ENCODE assay signal across 31 cellular contexts in the genomic region with DNA sequence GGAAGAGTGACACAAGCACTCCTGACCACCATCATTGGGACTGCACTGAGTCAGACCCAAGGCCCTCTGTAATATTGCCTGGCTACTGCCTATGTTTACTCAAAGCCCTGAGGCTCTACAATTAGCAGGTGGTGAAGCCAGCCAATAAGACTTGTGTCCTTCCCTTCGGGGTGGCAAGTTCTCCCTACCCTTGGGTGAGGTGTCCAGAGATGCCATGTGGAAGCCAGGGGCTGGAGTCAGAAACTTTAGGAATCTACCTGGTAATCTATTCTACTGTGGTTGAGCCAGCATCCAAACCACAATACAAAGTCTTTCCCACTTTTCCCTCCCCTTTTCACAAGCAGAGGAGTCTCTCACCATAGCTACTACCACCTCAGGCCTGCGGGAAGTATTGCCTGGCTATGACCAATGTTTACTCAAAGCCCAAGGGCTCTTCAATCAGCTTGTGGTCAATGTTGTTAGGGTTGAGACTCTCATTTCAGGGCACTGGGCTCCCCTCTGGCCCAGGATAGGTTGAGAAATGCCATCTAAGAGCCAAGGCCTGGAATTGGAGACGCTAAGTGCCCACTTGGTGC. TPM values are rescaled to one million over a fixed set of nuclear protein-coding genes. Genes with fewer than 3 reads are reported as not detected.
DNase-seq lines count a peak whose midpoint lies in the region; ATAC-seq, FAIRE-seq and TF ChIP-seq lines count a peak whose summit lies in the region.
"Had no signal": no experiment of that assay in that cellular context is flagged by ENCODE, and none has a peak within 500 bp of the region (broad histone marks: within the 10 kb centered on the region; RNA-seq: fewer than 3 reads in every experiment).

No MANE protein-coding gene starts in this region.

- H3K36me3 ChIP-seq in astrocyte (ENCODE audit: insufficient read depth, low read length) (no peaks in the 10 kb centered on the region), left lung (no peaks in the 10 kb centered on the region), uterus (no peaks in the 10 kb centered on the region)
- H3K36me3 ChIP-seq: BE2C, tibial artery had no signal

- TF ChIP-seq CTCF in C4-2B (conservative IDR thresholded peaks at IDR 0.05) (no peak), astrocyte (IDR thresholded peaks at IDR 0.05; ENCODE audit: insufficient read depth, low read depth, low read length) (no peak), left lung (IDR thresholded peaks at IDR 0.05) (no peak), uterus (IDR thresholded peaks at IDR 0.05) (no peak)

- peak; percentile 74 for DNase-seq in HT1080 (ENCODE audit: low read depth)
- peak; percentile 30 for DNase-seq in astrocyte (ENCODE audit: low read depth)
- DNase-seq in left lung = peak in 1 of 2 donors; percentile 66
- DNase-seq in NCI-H1436 (lab: John Stamatoyannopoulos, UW) = no peak
- no peak for DNase-seq in uterus
- no peak for DNase-seq in NCI-H2107 (lab: John Stamatoyannopoulos, UW)
- DNase-seq: ACHN; activated CD4-positive, alpha-beta memory T cell treated with anti-CD3 and anti-CD28 coated beads for 36 hours; activated CD8-positive, alpha-beta memory T cell treated with anti-CD3 and anti-CD28 coated beads, Interleukin-2, amount 50 U/mL, for 4 hours; BE2C; central memory CD4-positive, alpha-beta T cell; islet precursor cell; KG1; MV-4-11; NCI-H146; NCI-H774; stimulated activated naive CD8-positive, alpha-beta T cell treated with anti-CD3 and anti-CD28 coated beads, Interleukin-15, amount 100 ng/mL, for 72 hours; T-helper 1 cell; tibial artery had no signal

- H3K79me2 ChIP-seq in astrocyte (ENCODE audit: insufficient read depth, low read length) = no peaks in the 10 kb centered on the region

- H3K4me3 Mint-ChIP-seq in astrocyte (ENCODE audit: unreplicated experiment) = no peak overlapping the region
- H3K4me3 Mint-ChIP-seq: activated CD4-positive, alpha-beta memory T cell treated with anti-CD3 and anti-CD28 coated beads for 36 hours; natural killer cell treated with Interleukin-12 subunit alpha and Interleukin-12 subunit beta and Interleukin-15 and Interleukin-18, amount 100 ng/mL, for 72 hours; stimulated activated naive CD8-positive, alpha-beta T cell treated with anti-CD3 and anti-CD28 coated beads, Interleukin-15, amount 100 ng/mL, for 72 hours had no signal

- no peaks in the 10 kb centered on the region for H3K4me1 Mint-ChIP-seq in astrocyte (ENCODE audit: low read depth, unreplicated experiment)
- H3K4me1 Mint-ChIP-seq: stimulated activated naive CD8-positive, alpha-beta T cell treated with anti-CD3 and anti-CD28 coated beads, Interleukin-15, amount 100 ng/mL, for 72 hours had no signal

- H3K27ac ChIP-seq in C4-2B (peak overlapping the region; percentile 80), astrocyte (ENCODE audit: low read depth, low read length) (no peak overlapping the region), left lung (peak overlapping the region in 1 of 2 donors; percentile 60), uterus (no peak overlapping the region)
- H3K27ac ChIP-seq: tibial artery had no signal

- no peak for FAIRE-seq in astrocyte (lab: Jason Lieb, UNC)
- FAIRE-seq: endometrium, GM18507, TTC549 had no signal

- H2AFZ ChIP-seq in astrocyte (ENCODE audit: low read depth, low read length) = no peak overlapping the region

- H3K9me3 ChIP-seq in astrocyte (ENCODE audit: insufficient read depth, low read depth, low read length) (no peaks in the 10 kb centered on the region), left lung (no peaks in the 10 kb centered on the region), uterus (no peaks in the 10 kb centered on the region)
- H3K9me3 ChIP-seq: BE2C, tibial artery had no signal

- H3K9ac ChIP-seq in astrocyte (ENCODE audit: low read length) = no peak overlapping the region

- intact Hi-C loops in left lung (cut with DNase I) (no loop called here), uterus (cut with DNase I; ENCODE audit: low total_unique reads) (no loop called here)

- H3K4me1 ChIP-seq in astrocyte (ENCODE audit: insufficient read depth, low read length) = no peaks in the 10 kb centered on the region
- H3K4me1 ChIP-seq in left lung = peaks cover 8 to 48% of the 10 kb centered on the region in 2 donors
- no peaks in the 10 kb centered on the region for H3K4me1 ChIP-seq in uterus
- H3K4me1 ChIP-seq: BE2C, tibial artery had no signal

- H3K4me2 ChIP-seq in astrocyte (ENCODE audit: low read length) = no peak overlapping the region

- H3K36me3 Mint-ChIP-seq in astrocyte (ENCODE audit: low read depth, unreplicated experiment) = no peaks in the 10 kb centered on the region

- H3K9me3 Mint-ChIP-seq in astrocyte (ENCODE audit: unreplicated experiment) = no peaks in the 10 kb centered on the region
- H3K9me3 Mint-ChIP-seq: activated CD4-positive, alpha-beta memory T cell treated with anti-CD3 and anti-CD28 coated beads for 36 hours; natural killer cell treated with Interleukin-12 subunit alpha and Interleukin-12 subunit beta and Interleukin-15 and Interleukin-18, amount 100 ng/mL, for 72 hours had no signal

- no peak overlapping the region for H3K4me3 ChIP-seq in astrocyte (ENCODE audit: insufficient read depth, low read depth, low read length)
- H3K4me3 ChIP-seq in left lung = no peak overlapping the region
- no peak overlapping the region for H3K4me3 ChIP-seq in uterus
- H3K4me3 ChIP-seq: tibial artery had no signal

- ATAC-seq in left lung (peak; percentile 83), GM21786 (IDR thresholded peaks at IDR 0.05; ENCODE audit: unreplicated experiment) (no peak)
- ATAC-seq: activated CD4-positive, CD25-positive, alpha-beta regulatory T cell treated with anti-CD3 and anti-CD28 coated beads, Interleukin-2, amount 50 U/mL, for 24 hours; activated naive CD4-positive, alpha-beta T cell treated with anti-CD3 and anti-CD28 coated beads, Interleukin-2, amount 50 U/mL, for 72 hours; natural killer cell treated with Interleukin-12 subunit alpha and Interleukin-12 subunit beta and Interleukin-15 and Interleukin-18, amount 100 ng/mL, for 72 hours; stimulated activated naive CD8-positive, alpha-beta T cell treated with anti-CD3 and anti-CD28 coated beads, Interleukin-15, amount 100 ng/mL, for 72 hours had no signal

- no peaks in the 10 kb centered on the region for H3K27me3 Mint-ChIP-seq in astrocyte (ENCODE audit: low read depth, unreplicated experiment)
- H3K27me3 Mint-ChIP-seq: stimulated activated naive CD8-positive, alpha-beta T cell treated with anti-CD3 and anti-CD28 coated beads, Interleukin-15, amount 100 ng/mL, for 72 hours had no signal

- no peak for TF ChIP-seq POLR2A in uterus (IDR thresholded peaks at IDR 0.05)

- no peaks in the 10 kb centered on the region for H4K20me1 ChIP-seq in astrocyte (ENCODE audit: insufficient read depth, low read length)

- H3K27me3 ChIP-seq in astrocyte (ENCODE audit: insufficient read depth, low read length) (no peaks in the 10 kb centered on the region), left lung (no peaks in the 10 kb centered on the region), uterus (no peaks in the 10 kb centered on the region)
- H3K27me3 ChIP-seq: BE2C, tibial artery had no signal

- H3K27ac Mint-ChIP-seq in astrocyte (ENCODE audit: unreplicated experiment) = no peak overlapping the region
- H3K27ac Mint-ChIP-seq: activated CD4-positive, alpha-beta memory T cell treated with anti-CD3 and anti-CD28 coated beads for 36 hours; activated naive CD4-positive, alpha-beta T cell treated with anti-CD3 and anti-CD28 coated beads, Interleukin-2, amount 50 U/mL, for 72 hours; stimulated activated naive CD8-positive, alpha-beta T cell treated with anti-CD3 and anti-CD28 coated beads, Interleukin-15, amount 100 ng/mL, for 72 hours had no signal

RNA-seq across cellular contexts. Expression of gene DHRS9, which starts 17.6 kb away (rescaled TPM):
- 0.20 and 0.21 TPM in 2 replicates for total RNA-seq in HT1080 (2014; rRNA removed; shearing (Covaris generic))
- 0.11 TPM in 1 of 2 replicates, not detected in the other for polyA plus RNA-seq in HT1080 (2015; cell fraction: cytosol; rRNA removed)
- polyA plus RNA-seq in HT1080 (2015; cell fraction: nucleus; rRNA removed) = 0.11 TPM in 1 of 2 replicates, not detected in the other
- total RNA-seq in astrocyte (not detected in 2 replicates), left lung (1 to 10 TPM; 3.9 to 8.5 TPM), uterus (under 1 TPM in 3 of 4 donors, not detected in 1; 0.26 to 0.91 (median 0.48) TPM)
- total RNA-seq: dermis microvascular lymphatic vessel endothelial cell; fibroblast of lung; natural killer cell treated with Interleukin-12 subunit alpha and Interleukin-12 subunit beta and Interleukin-15 and Interleukin-18, amount 100 ng/mL, for 72 hours; osteoblast had no signal
- polyA plus RNA-seq: fibroblast of lung had no signal

RNA-seq across cellular contexts. Expression of gene ABCB11, which starts 55.9 kb away (rescaled TPM):
- under 0.01 TPM in 1 of 2 replicates, not detected in the other for total RNA-seq in HT1080 (2014; rRNA removed; shearing (Covaris generic))
- not detected in 2 replicates for polyA plus RNA-seq in HT1080 (2015; cell fraction: cytosol; rRNA removed)
- 0.03 TPM in 1 of 2 replicates, not detected in the other for polyA plus RNA-seq in HT1080 (2015; cell fraction: nucleus; rRNA removed)
- total RNA-seq in astrocyte = 0.02 TPM in 1 of 2 replicates, not detected in the other
- under 1 TPM in 1 of 2 donors, not detected in 1; 0.08 TPM for total RNA-seq in left lung
- under 1 TPM in 1 of 4 donors, not detected in 3; 0.29 TPM for total RNA-seq in uterus
- total RNA-seq: activated CD4-positive, alpha-beta memory T cell treated with anti-CD3 and anti-CD28 coated beads for 36 hours; activated naive CD4-positive, alpha-beta T cell treated with anti-CD3 and anti-CD28 coated beads, Interleukin-2, amount 50 U/mL, for 72 hours; dermis microvascular lymphatic vessel endothelial cell; fibroblast of lung; osteoblast; skeletal muscle tissue had no signal
- polyA plus RNA-seq: fibroblast of lung had no signal

Comparison
In these comparisons a context has a peak if more than half of its experiments do, and no peak if none do; other contexts are left out.
1. DNase-seq: peak in HT1080 (single experiment) and astrocyte (single experiment); none in NCI-H1436 (single experiment), uterus (0 of 2) and NCI-H2107 (single experiment).